ENCODE assay signal across 13 cellular contexts in genomic region chr2:69046221-69046662, GRCh38. TPM values are rescaled to one million over a fixed set of nuclear protein-coding genes. Genes with fewer than 3 reads are reported as not detected.
A peak's percentile ranks its signal among the peaks of the same experiment; 100 is the strongest.
DNase-seq lines count a peak whose midpoint lies in the region; ATAC-seq and TF ChIP-seq lines count a peak whose summit lies in the region.
"Had no signal": no experiment of that assay in that cellular context is flagged by ENCODE, and none has a peak within 500 bp of the region (broad histone marks: within the 10 kb centered on the region; RNA-seq: fewer than 3 reads in every experiment).

No MANE protein-coding gene starts in this region.

- intact Hi-C loops in heart left ventricle (cut with DNase I), result no loop called here
- intact Hi-C loops in Right ventricle myocardium inferior (cut with DNase I), result no loop called here
- intact Hi-C loops in tibial artery (cut with DNase I; ENCODE audit: low total_unique reads), result no loop called here

- no peaks in the 10 kb centered on the region for H3K9me3 ChIP-seq in heart left ventricle
- H3K9me3 ChIP-seq in tibial artery, result no peaks in the 10 kb centered on the region

- no peak overlapping the region for H3K4me3 ChIP-seq in heart left ventricle
- no peak overlapping the region for H3K4me3 ChIP-seq in astrocyte of the cerebellum (ENCODE audit: low read depth, low read length)
- H3K4me3 ChIP-seq in tibial artery, result no peak overlapping the region

- peaks cover 0 to 6% (median 0%) of the 10 kb centered on the region in 12 donors for H3K4me1 ChIP-seq in heart left ventricle
- H3K4me1 ChIP-seq in tibial artery, result peaks cover 0 to 67% (median 20%) of the 10 kb centered on the region in 4 donors

- no peaks in the 10 kb centered on the region for H3K27me3 ChIP-seq in heart left ventricle
- no peaks in the 10 kb centered on the region for H3K27me3 ChIP-seq in tibial artery

- DNase-seq in heart left ventricle (no peak), Right ventricle myocardium inferior (ENCODE audit: missing footprints) (no peak), astrocyte of the cerebellum (ENCODE audit: low read depth) (peak; percentile 86), hepatic stellate cell (ENCODE audit: low spot score) (peak; percentile 43), tibial artery (no peak), DMS 273 treated with DMSO at 0.1 percent for 48 hours (lab: John Stamatoyannopoulos, UW) (no peak), HPDE6-E6E7 (ENCODE audit: extremely low spot score) (no peak)
- DNase-seq: activated naive CD4-positive, alpha-beta T cell; GF-D8; naive B cell; NCI-H524; stimulated activated naive CD4-positive, alpha-beta T cell had no signal

- TF ChIP-seq POLR2A in heart left ventricle (IDR thresholded peaks at IDR 0.05), result no peak

- in situ Hi-C loops in astrocyte of the cerebellum (cut with HindIII; ENCODE audit: low sequenced_read_pairs), result no loop called here

- TF ChIP-seq CTCF in heart left ventricle (IDR thresholded peaks at IDR 0.05), result no peak
- TF ChIP-seq CTCF in astrocyte of the cerebellum (IDR thresholded peaks at IDR 0.05; ENCODE audit: low read depth, low read length, missing control alignments), result no peak
- no peak for TF ChIP-seq CTCF in tibial artery (IDR thresholded peaks at IDR 0.05)

- ATAC-seq in heart left ventricle (peak in 3 of 4 donors; percentile 9 to 47 (median 33)), Right ventricle myocardium inferior (no peak), GM18858 (IDR thresholded peaks at IDR 0.05; ENCODE audit: unreplicated experiment) (no peak)

- peaks cover 0 to 37% (median 3%) of the 10 kb centered on the region in 9 donors for H3K36me3 ChIP-seq in heart left ventricle
- H3K36me3 ChIP-seq in tibial artery, result peaks cover 0 to 29% (median 12%) of the 10 kb centered on the region in 3 donors

- WGBS in heart left ventricle, 4 donors, result 41 to 67% (median 52%) methylated on average over 1 of the region's 1 CpG

- H3K27ac ChIP-seq in heart left ventricle (no peak overlapping the region), tibial artery (peak overlapping the region; percentile 44 to 58)

RNA-seq across cellular contexts. Expression of gene ANTXR1, which starts 33.3 kb away (rescaled TPM):
- total RNA-seq in heart left ventricle (10 to 100 TPM; 13.1 to 75.2 (median 23.3) TPM), Right ventricle myocardium inferior (31.9 TPM)
- polyA plus RNA-seq in heart left ventricle, result 10 to 100 TPM in 1 of 2 donors, 1 to 10 TPM in 1; 5.8 to 26.3 TPM

Comparison
In these comparisons a context has a peak if more than half of its experiments do, and no peak if none do; other contexts are left out.
1. ATAC-seq: peak in heart left ventricle (3 of 4); none in Right ventricle myocardium inferior (single experiment) and GM18858 (single experiment).
2. DNase-seq: peak in astrocyte of the cerebellum (single experiment) and hepatic stellate cell (single experiment); none in heart left ventricle (0 of 5), Right ventricle myocardium inferior (single experiment), tibial artery (0 of 2), DMS 273 treated with DMSO at 0.1 percent for 48 hours (single experiment) and HPDE6-E6E7 (single experiment).
3. H3K27ac ChIP-seq: peak in tibial artery (2 of 2); none in heart left ventricle (0 of 12).